1 cellular context compared by ENCODE assay signal in genomic region chr16:4749700-4750257, GRCh38.
TF ChIP-seq lines count a peak whose summit lies in the region.

No MANE protein-coding gene starts in this region.

TF ChIP-seq in HepG2, 621 proteins besides CTCF, POLR2A, EP300 and RAD21:
- TF ChIP-seq RBFOX2 (IDR thresholded peaks at IDR 0.05; ENCODE audit: low read depth, low read length) (0 out of 2 replicates have a peak, but pooled peaks have one; percentile 17), AGO2 (optimal IDR thresholded peaks at IDR 0.05; ENCODE audit: low read depth, low read length) (peak; percentile 83), CREM (IDR thresholded peaks at IDR 0.05) (no peak), CREM (CRISPR knock-in tag; IDR thresholded peaks at IDR 0.05) (no peak)
